Comparison of ENCODE assay signal across 10 cellular contexts in the genomic region with DNA sequence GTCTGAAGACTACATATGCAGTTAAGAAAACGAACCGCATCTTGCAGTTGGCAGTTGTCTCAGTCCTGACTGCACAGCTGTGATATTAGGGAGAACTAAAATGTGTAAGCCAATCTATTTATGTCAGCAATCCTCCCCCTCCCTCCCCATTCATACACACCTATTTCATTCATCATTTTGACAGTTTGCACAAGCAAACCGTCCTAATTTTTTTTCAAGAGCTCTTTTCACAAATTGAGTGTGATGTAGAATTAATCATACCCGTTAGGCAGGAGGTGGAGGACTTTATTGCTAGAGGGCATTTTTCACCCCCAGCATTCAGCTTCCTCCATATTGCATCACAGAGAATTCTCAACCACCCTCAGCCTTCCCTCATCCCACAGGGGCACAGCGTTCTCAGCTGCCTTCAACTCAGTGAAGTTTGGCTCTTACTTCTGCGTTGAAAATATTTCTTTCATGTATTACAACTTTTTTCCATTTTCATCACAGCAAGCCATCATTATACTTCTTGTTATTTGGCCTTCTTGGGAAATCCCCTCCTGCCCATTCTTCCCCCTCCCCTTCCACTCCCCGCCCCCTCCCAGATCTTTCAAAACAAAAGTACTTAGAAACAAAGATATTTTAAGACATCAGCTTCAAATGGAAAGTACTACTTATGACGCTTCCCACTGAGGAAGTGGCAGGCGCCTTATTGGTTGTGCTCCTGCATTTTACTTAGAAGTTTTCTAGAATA. TPM values are rescaled to one million over a fixed set of nuclear protein-coding genes. Genes with fewer than 3 reads are reported as not detected.
DNase-seq lines count a peak whose midpoint lies in the region; ATAC-seq and TF ChIP-seq lines count a peak whose summit lies in the region.
"Had no signal": no experiment of that assay in that cellular context is flagged by ENCODE, and none has a peak within 500 bp of the region (broad histone marks: within the 10 kb centered on the region; RNA-seq: fewer than 3 reads in every experiment).

No MANE protein-coding gene starts in this region.

- H3K36me3 ChIP-seq in BLaER1 (no peaks in the 10 kb centered on the region), Karpas-422 (ENCODE audit: insufficient read depth, low read length) (no peaks in the 10 kb centered on the region), uterus (no peaks in the 10 kb centered on the region), Caco-2 (ENCODE audit: control insufficient read depth, insufficient read depth, low read length) (no peaks in the 10 kb centered on the region)
- H3K36me3 ChIP-seq: HAP-1 had no signal

- H3K4me1 ChIP-seq in BLaER1 = peaks cover 45% of the 10 kb centered on the region
- H3K4me1 ChIP-seq in Karpas-422 (ENCODE audit: low read length) = peaks cover 34% of the 10 kb centered on the region
- H3K4me1 ChIP-seq in uterus = peaks cover 0 to 2% of the 10 kb centered on the region in 2 donors
- H3K4me1 ChIP-seq in Caco-2 = peaks cover 7% of the 10 kb centered on the region; the same call in 1 of the 2 replicates

- peak overlapping the region; percentile 38 for H3K4me3 ChIP-seq in BLaER1
- H3K4me3 ChIP-seq in Karpas-422 (ENCODE audit: low read length) = no peak overlapping the region
- no peak overlapping the region for H3K4me3 ChIP-seq in uterus
- no peak overlapping the region for H3K4me3 ChIP-seq in Caco-2 (ENCODE audit: low read depth, low read length)
- H3K4me3 ChIP-seq: HAP-1 had no signal

- no peak for TF ChIP-seq POLR2A in uterus (IDR thresholded peaks at IDR 0.05)

- H3K4me1 Mint-ChIP-seq in osteocyte (ENCODE audit: unreplicated experiment) = peaks cover 22% of the 10 kb centered on the region
- H3K4me1 Mint-ChIP-seq in Caco-2 (ENCODE audit: low read depth, unreplicated experiment) = no peaks in the 10 kb centered on the region

- no peaks in the 10 kb centered on the region for H3K27me3 Mint-ChIP-seq in osteocyte (ENCODE audit: unreplicated experiment)
- no peaks in the 10 kb centered on the region for H3K27me3 Mint-ChIP-seq in Caco-2 (ENCODE audit: insufficient read depth, unreplicated experiment)

- ATAC-seq in GM21423 (IDR thresholded peaks at IDR 0.05; ENCODE audit: unreplicated experiment) = peak; percentile 82

- peak overlapping the region; percentile 62 for H3K27ac ChIP-seq in BLaER1
- H3K27ac ChIP-seq in Karpas-422 (ENCODE audit: low read length) = peak overlapping the region; percentile 19; the same call in 1 of the 2 replicates
- H3K27ac ChIP-seq in uterus = peak overlapping the region; percentile 3 to 22

- BruUV-seq in Caco-2 (replicated peaks; lab: Mats Ljungman, UMichigan) = no TSS peak

- H3K9ac ChIP-seq in BLaER1 (peak overlapping the region; percentile 46), Karpas-422 (ENCODE audit: low read length) (no peak overlapping the region)

- H3K27ac Mint-ChIP-seq in osteocyte (ENCODE audit: unreplicated experiment) (peak overlapping the region; percentile 82), Caco-2 (ENCODE audit: unreplicated experiment) (no peak overlapping the region)

- H3K4me2 ChIP-seq in BLaER1 (peak overlapping the region; percentile 76), Karpas-422 (ENCODE audit: low read depth, low read length, poor library complexity, severe bottlenecking) (no peak overlapping the region)

- no peaks in the 10 kb centered on the region for H3K79me2 ChIP-seq in Karpas-422 (ENCODE audit: low read length)

- peak overlapping the region; percentile 66 for H3K4me3 Mint-ChIP-seq in osteocyte (ENCODE audit: unreplicated experiment)
- H3K4me3 Mint-ChIP-seq in Caco-2 (ENCODE audit: unreplicated experiment) = no peak overlapping the region

- intact Hi-C loops in uterus (cut with DNase I; ENCODE audit: low total_unique reads) = no loop called here
- intact Hi-C loops in Caco-2 (cut with micrococcal nuclease; ENCODE audit: unreplicated experiment) = no loop called here

- POLR2A ChIA-PET in Caco-2 (lab: Charles Lee) = no interaction called here

- H3K27me3 ChIP-seq in BLaER1 (no peaks in the 10 kb centered on the region), Karpas-422 (ENCODE audit: low read length) (no peaks in the 10 kb centered on the region), uterus (no peaks in the 10 kb centered on the region), Caco-2 (replicated peaks; ENCODE audit: control insufficient read depth, insufficient read depth, low read length) (no peaks in the 10 kb centered on the region)

- H3K36me3 Mint-ChIP-seq in osteocyte (ENCODE audit: unreplicated experiment) (no peaks in the 10 kb centered on the region), Caco-2 (ENCODE audit: insufficient read depth, unreplicated experiment) (no peaks in the 10 kb centered on the region)

- DNase-seq in Karpas-422 = no peak
- peak in 3 of 4 experiments; percentile 19 to 38 (median 22) for DNase-seq in activated CD4-positive, CD25-positive, alpha-beta regulatory T cell (lab: John Stamatoyannopoulos, UW)
- peak; percentile 66 for DNase-seq in central memory CD4-positive, alpha-beta T cell
- DNase-seq in osteocyte (ENCODE audit: extremely low spot score, unreplicated experiment) = no peak
- peak; percentile 42 to 48 for DNase-seq in uterus
- no peak for DNase-seq in Caco-2

- CTCF ChIA-PET in Caco-2 (lab: Charles Lee) = no interaction called here

- no peaks in the 10 kb centered on the region for H3K9me2 ChIP-seq in Karpas-422 (replicated peaks; ENCODE audit: insufficient read depth, low read length)

- no peaks in the 10 kb centered on the region for H3K9me3 Mint-ChIP-seq in osteocyte (ENCODE audit: unreplicated experiment)
- H3K9me3 Mint-ChIP-seq in Caco-2 (ENCODE audit: unreplicated experiment) = no peaks in the 10 kb centered on the region

- no peaks in the 10 kb centered on the region for H4K20me1 ChIP-seq in BLaER1
- no peaks in the 10 kb centered on the region for H4K20me1 ChIP-seq in Karpas-422 (ENCODE audit: insufficient read depth, low read depth, low read length)

- H3K9me3 ChIP-seq in BLaER1 (0 out of 2 replicates have a peak, but pooled peaks cover 4% of the 10 kb centered on the region), Karpas-422 (ENCODE audit: low read length) (no peaks in the 10 kb centered on the region), uterus (no peaks in the 10 kb centered on the region), Caco-2 (no peaks in the 10 kb centered on the region)
- H3K9me3 ChIP-seq: HAP-1 had no signal

- TF ChIP-seq CTCF in osteocyte (IDR thresholded peaks at IDR 0.05) = no peak
- no peak for TF ChIP-seq CTCF in uterus (IDR thresholded peaks at IDR 0.05)
- no peak for TF ChIP-seq CTCF in Caco-2 (IDR thresholded peaks at IDR 0.05; ENCODE audit: insufficient read depth in 1 of 2, low read depth in 1 of 2, low read length in 1 of 2, severe bottlenecking in 1 of 2, unreplicated experiment in 1 of 2)

- H2AFZ ChIP-seq in Karpas-422 (ENCODE audit: low read length) = no peak overlapping the region

RNA-seq across cellular contexts. Expression of a gene that starts 37.5 kb away (rescaled TPM):
- total RNA-seq in Karpas-422 (2014; rRNA removed; shearing (Covaris generic); ENCODE audit: low replicate concordance) = not detected in 2 replicates
- total RNA-seq in osteocyte = not detected in 2 replicates
- total RNA-seq in uterus = not detected
- not detected in 2 replicates for total RNA-seq in Caco-2 (2022)
- total RNA-seq: temporal lobe had no signal

Comparison
In these comparisons a context has a peak if more than half of its experiments do, and no peak if none do; other contexts are left out.
1. DNase-seq: peak in activated CD4-positive, CD25-positive, alpha-beta regulatory T cell (3 of 4), central memory CD4-positive, alpha-beta T cell (single experiment) and uterus (2 of 2); none in Karpas-422 (single experiment), osteocyte (single experiment) and Caco-2 (0 of 2).
2. Peak in every context shown above with its lines, with median percentiles within 50 percentile points of each other: H3K27ac ChIP-seq.